16 cellular contexts compared by ENCODE assay signal in the genomic region with DNA sequence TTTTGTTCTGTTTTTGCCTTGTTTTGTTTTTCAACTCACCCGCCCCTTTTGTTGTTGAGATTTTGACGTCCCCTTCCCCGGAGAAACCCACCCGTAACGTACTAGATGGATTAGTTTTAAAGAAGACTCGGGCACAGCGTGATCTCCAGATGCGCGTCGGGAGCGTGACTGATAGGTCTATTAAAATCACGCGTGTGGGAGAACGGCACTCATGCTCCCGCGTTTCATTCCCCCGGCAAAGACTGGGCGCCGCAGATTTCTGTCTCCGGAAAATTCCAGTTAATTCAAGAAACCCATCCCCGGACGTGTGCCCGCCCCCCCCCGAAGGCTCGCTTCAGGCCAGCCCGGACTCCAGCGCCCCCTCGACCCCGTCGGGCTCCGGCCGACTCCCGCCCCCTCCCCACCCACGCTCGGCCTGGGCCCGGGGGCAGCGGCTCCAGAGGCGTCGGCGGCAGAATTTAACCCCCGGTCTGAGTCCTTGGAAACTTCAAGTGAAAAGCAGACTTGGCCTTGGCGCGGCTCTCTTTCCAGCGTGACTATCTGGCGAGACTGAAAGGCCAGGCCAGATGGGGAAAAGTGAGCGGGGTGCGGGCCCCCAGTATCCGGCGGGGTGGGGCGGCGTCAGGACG. TPM values are rescaled to one million over a fixed set of nuclear protein-coding genes. Genes with fewer than 3 reads are reported as not detected.
DNase-seq lines count a peak whose midpoint lies in the region; ATAC-seq and TF ChIP-seq lines count a peak whose summit lies in the region.
"Had no signal": no experiment of that assay in that cellular context is flagged by ENCODE, and none has a peak within 500 bp of the region (broad histone marks: within the 10 kb centered on the region; RNA-seq: fewer than 3 reads in every experiment).

No MANE protein-coding gene starts in this region.

- under 1% methylated on average over 52 of the region's 52 CpGs for WGBS in HUES64
- WGBS in endodermal cell (ENCODE audit: insufficient coverage in 1 of 2, insufficient read length in 1 of 2), 2 experiments: 1 to 3% methylated on average over 17 to 52 of the region's 52 CpGs

- H3K9me3 Mint-ChIP-seq in endodermal cell: no peaks in the 10 kb centered on the region
- H3K9me3 Mint-ChIP-seq: memory B cell had no signal

- H2AFZ ChIP-seq in neuron (ENCODE audit: low read depth, low read length): no peak overlapping the region

- CTCF ChIA-PET in GM10248 (lab: Yijun Ruan, JAX): no interaction called here

- H3K36me3 Mint-ChIP-seq in endodermal cell (ENCODE audit: low read depth): no peaks in the 10 kb centered on the region
- H3K36me3 Mint-ChIP-seq: memory B cell had no signal

- no peak overlapping the region; the same call in 1 of the 2 replicates for H3K27ac ChIP-seq in HUES64 (ENCODE audit: low read depth, low read length)
- peak overlapping the region; percentile 94 for H3K27ac ChIP-seq in endodermal cell (ENCODE audit: low read depth, low read length)
- H3K27ac ChIP-seq: RWPE1, upper lobe of right lung had no signal

- H3K4me1 ChIP-seq in HUES64 (ENCODE audit: insufficient read depth, low read length) (peaks cover 15% of the 10 kb centered on the region), endodermal cell (ENCODE audit: control insufficient read depth, insufficient read depth, low read length) (no peaks in the 10 kb centered on the region), neuron (ENCODE audit: insufficient read depth, low read length) (peaks cover 39% of the 10 kb centered on the region)
- H3K4me1 ChIP-seq: upper lobe of right lung had no signal

- peaks cover 85% of the 10 kb centered on the region for H3K27me3 ChIP-seq in HUES64 (ENCODE audit: insufficient read depth, low read length)
- peaks cover 95% of the 10 kb centered on the region for H3K27me3 ChIP-seq in endodermal cell (ENCODE audit: control insufficient read depth, insufficient read depth, low read length, poor library complexity, severe bottlenecking)
- no peaks in the 10 kb centered on the region for H3K27me3 ChIP-seq in neuron (ENCODE audit: insufficient read depth, low read length)

- H3K9me3 ChIP-seq in HUES64 (ENCODE audit: insufficient read depth, low read depth, low read length): no peaks in the 10 kb centered on the region
- H3K9me3 ChIP-seq in endodermal cell (ENCODE audit: control insufficient read depth, low read length): no peaks in the 10 kb centered on the region
- no peaks in the 10 kb centered on the region for H3K9me3 ChIP-seq in neuron (ENCODE audit: low read length)
- H3K9me3 ChIP-seq: upper lobe of right lung had no signal

- H3K27me3 Mint-ChIP-seq in endodermal cell (ENCODE audit: insufficient read depth): peaks cover 89% of the 10 kb centered on the region

- H3K4me3 Mint-ChIP-seq in endodermal cell: peak overlapping the region; percentile 51
- H3K4me3 Mint-ChIP-seq: memory B cell had no signal

- peaks cover 18% of the 10 kb centered on the region for H3K4me1 Mint-ChIP-seq in endodermal cell
- H3K4me1 Mint-ChIP-seq: memory B cell had no signal

- no peak overlapping the region for H3K9ac ChIP-seq in HUES64 (ENCODE audit: low read depth, low read length)
- no peak overlapping the region for H3K9ac ChIP-seq in endodermal cell (ENCODE audit: extremely low read depth, low read length, poor library complexity, severe bottlenecking)

- no peak for TF ChIP-seq CTCF in endodermal cell (conservative IDR thresholded peaks at IDR 0.05)
- TF ChIP-seq CTCF in GM10248 (IDR thresholded peaks at IDR 0.05; ENCODE audit: control extremely low read depth, extremely low read depth, low read depth, missing control alignments): no peak

- DNase-seq in NCI-H748 (lab: John Stamatoyannopoulos, UW; ENCODE audit: unreplicated experiment) (peak; percentile 81), NCI-H748 treated with DMSO at 0.1 percent for 48 hours (lab: John Stamatoyannopoulos, UW) (no peak), endodermal cell (no peak), RPMI8226 (no peak), GM10248 (ENCODE audit: extremely low spot score) (no peak)
- DNase-seq: cortex of kidney, DMS53, IMR-90, T1000, upper lobe of right lung had no signal

- H3K27ac Mint-ChIP-seq in endodermal cell: no peak overlapping the region
- H3K27ac Mint-ChIP-seq: memory B cell had no signal

- no peak for ATAC-seq in HG03139 (IDR thresholded peaks at IDR 0.05; ENCODE audit: unreplicated experiment)

- POLR2A ChIA-PET in GM10248 (lab: Yijun Ruan, JAX): no interaction called here

- no peaks in the 10 kb centered on the region for H3K36me3 ChIP-seq in HUES64 (ENCODE audit: insufficient read depth, low read length)
- H3K36me3 ChIP-seq in endodermal cell (ENCODE audit: control insufficient read depth, insufficient read depth, low read length): no peaks in the 10 kb centered on the region
- H3K36me3 ChIP-seq in neuron (ENCODE audit: insufficient read depth, low read length): peaks cover 12% of the 10 kb centered on the region
- H3K36me3 ChIP-seq: upper lobe of right lung had no signal

- H3K4me3 ChIP-seq in HUES64 (ENCODE audit: low read length) (peak overlapping the region; percentile 50), endodermal cell (ENCODE audit: low read length) (no peak overlapping the region), neuron (ENCODE audit: low read length) (peak overlapping the region; percentile 99)
- H3K4me3 ChIP-seq: upper lobe of right lung had no signal

RNA-seq across cellular contexts. Expression of a gene that starts 5.1 kb away (rescaled TPM):
- 6.5 TPM for polyA plus RNA-seq in HUES64 (2013, experiment 1 of 2)
- 11.5 TPM for polyA plus RNA-seq in HUES64 (2013, experiment 2 of 2)
- not detected for total RNA-seq in endodermal cell
- 40.6 TPM for polyA plus RNA-seq in endodermal cell (2013, experiment 1 of 2)
- polyA plus RNA-seq in endodermal cell (2013, experiment 2 of 2): 33.9 TPM
- total RNA-seq: fibroblast of lung, IMR-90, upper lobe of right lung had no signal
- polyA plus RNA-seq: fibroblast of lung, IMR-90 had no signal
